In the genomic region with DNA sequence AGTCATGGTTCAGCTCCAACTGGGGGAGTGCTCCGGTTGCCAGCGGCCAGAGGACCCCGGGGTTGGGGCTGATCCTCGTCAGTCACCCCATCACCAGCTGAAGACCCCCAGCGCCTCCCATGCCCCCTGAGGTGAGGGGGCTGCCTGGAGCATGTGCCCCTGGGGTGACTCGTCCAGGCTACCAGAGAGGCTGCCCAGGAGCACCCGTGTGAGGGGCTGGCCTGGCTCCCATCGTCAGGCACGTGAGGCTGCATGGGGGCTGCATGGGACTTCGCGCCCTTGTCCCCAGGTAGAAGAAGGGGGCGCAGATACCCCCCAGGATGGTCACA, we compare ENCODE assay signal across 15 cellular contexts.
"Had no signal": no experiment of that assay in that cellular context is flagged by ENCODE, and none has a peak within 500 bp of the region (broad histone marks: within the 10 kb centered on the region; RNA-seq: fewer than 3 reads in every experiment).

No MANE protein-coding gene starts in this region.

- H3K36me3 Mint-ChIP-seq: activated naive CD4-positive, alpha-beta T cell treated with anti-CD3 and anti-CD28 coated beads, Interleukin-2, amount 50 U/mL, for 24 hours; stimulated activated naive B cell treated with anti-CD40 and anti-IgM and Interleukin-4, amounts not matched to agents 10 μg/mL and 1 μg/mL and 100 μg/mL, for 72 hours had no signal

- H3K36me3 ChIP-seq: cardiac muscle cell, esophagus squamous epithelium, thyroid gland had no signal

- DNase-seq: activated CD4-positive, alpha-beta T cell treated with anti-CD3 and anti-CD28 coated beads, Interleukin-2, amount 50 U/mL, for 48 hours; activated effector memory CD4-positive, alpha-beta T cell treated with Interleukin-2 at 50 U/mL for 16 hours; activated T-cell treated with anti-CD3 and anti-CD28 coated beads, Interleukin-2, amount 50 U/mL, for 24 hours; effector CD4-positive, alpha-beta T cell; esophagus squamous epithelium; hippocampal formation; left ventricle myocardium superior; stimulated activated CD4-positive, alpha-beta T cell treated with anti-CD3 and anti-CD28 coated beads, Interleukin-2, amount 100 ng/mL, for 48 hours; stimulated activated naive B cell treated with anti-CD40 and anti-IgM and Interleukin-4, amounts not matched to agents 10 μg/mL and 1 μg/mL and 100 μg/mL, for 72 hours; T-helper 1 cell; T1000; thyroid gland had no signal

- H3K9me3 ChIP-seq: esophagus squamous epithelium, thyroid gland had no signal

- H3K4me3 ChIP-seq: cardiac muscle cell, coronary artery, esophagus squamous epithelium, thyroid gland had no signal

- H3K27me3 Mint-ChIP-seq: activated naive CD4-positive, alpha-beta T cell treated with anti-CD3 and anti-CD28 coated beads, Interleukin-2, amount 50 U/mL, for 24 hours; stimulated activated naive B cell treated with anti-CD40 and anti-IgM and Interleukin-4, amounts not matched to agents 10 μg/mL and 1 μg/mL and 100 μg/mL, for 72 hours had no signal

- H3K4me3 Mint-ChIP-seq: activated naive CD4-positive, alpha-beta T cell treated with anti-CD3 and anti-CD28 coated beads, Interleukin-2, amount 50 U/mL, for 24 hours; activated T-cell treated with anti-CD3 and anti-CD28 coated beads, Interleukin-2, amount 50 U/mL, for 24 hours; stimulated activated naive B cell treated with anti-CD40 and anti-IgM and Interleukin-4, amounts not matched to agents 10 μg/mL and 1 μg/mL and 100 μg/mL, for 72 hours had no signal

- H3K27me3 ChIP-seq: cardiac muscle cell, thyroid gland had no signal

- H3K9me3 Mint-ChIP-seq: activated naive CD4-positive, alpha-beta T cell treated with anti-CD3 and anti-CD28 coated beads, Interleukin-2, amount 50 U/mL, for 24 hours; activated T-cell treated with anti-CD3 and anti-CD28 coated beads, Interleukin-2, amount 50 U/mL, for 24 hours; stimulated activated naive B cell treated with anti-CD40 and anti-IgM and Interleukin-4, amounts not matched to agents 10 μg/mL and 1 μg/mL and 100 μg/mL, for 72 hours had no signal

- H3K27ac ChIP-seq: cardiac muscle cell, coronary artery, thyroid gland had no signal

- H3K27ac Mint-ChIP-seq: activated naive CD4-positive, alpha-beta T cell treated with anti-CD3 and anti-CD28 coated beads, Interleukin-2, amount 50 U/mL, for 24 hours; activated T-cell treated with anti-CD3 and anti-CD28 coated beads, Interleukin-2, amount 50 U/mL, for 24 hours had no signal

- ATAC-seq: left ventricle myocardium superior; stimulated activated naive B cell treated with anti-CD40 and anti-IgM and Interleukin-4, amounts not matched to agents 10 μg/mL and 1 μg/mL and 100 μg/mL, for 72 hours had no signal
